11 cellular contexts compared by ENCODE assay signal in genomic region chr6:11233936-11234573, GRCh38. TPM values are rescaled to one million over a fixed set of nuclear protein-coding genes. Genes with fewer than 3 reads are reported as not detected.
DNase-seq lines count a peak whose midpoint lies in the region; FAIRE-seq and TF ChIP-seq lines count a peak whose summit lies in the region.
"Had no signal": no experiment of that assay in that cellular context is flagged by ENCODE, and none has a peak within 500 bp of the region (broad histone marks: within the 10 kb centered on the region; RNA-seq: fewer than 3 reads in every experiment).

No MANE protein-coding gene starts in this region.

- no peak for TF ChIP-seq POLR2A in ovary (IDR thresholded peaks at IDR 0.05)

- TF ChIP-seq EP300 in ovary (IDR thresholded peaks at IDR 0.05): no peak

- no peak overlapping the region for H2AFZ ChIP-seq in astrocyte (ENCODE audit: low read depth, low read length)

- no peaks in the 10 kb centered on the region for H3K36me3 ChIP-seq in BLaER1
- H3K36me3 ChIP-seq in astrocyte (ENCODE audit: insufficient read depth, low read length): no peaks in the 10 kb centered on the region
- no peaks in the 10 kb centered on the region for H3K36me3 ChIP-seq in ovary

- no peaks in the 10 kb centered on the region for H3K27me3 ChIP-seq in BLaER1
- H3K27me3 ChIP-seq in astrocyte (ENCODE audit: insufficient read depth, low read length): no peaks in the 10 kb centered on the region
- H3K27me3 ChIP-seq in ovary: no peaks in the 10 kb centered on the region

- H3K4me3 ChIP-seq in BLaER1: no peak overlapping the region
- H3K4me3 ChIP-seq in astrocyte (ENCODE audit: insufficient read depth, low read depth, low read length): no peak overlapping the region
- H3K4me3 ChIP-seq in ovary: no peak overlapping the region

- H3K27me3 Mint-ChIP-seq in IgD-negative memory B cell (no peaks in the 10 kb centered on the region), astrocyte (ENCODE audit: low read depth, unreplicated experiment) (no peaks in the 10 kb centered on the region), nephron progenitor cell (ENCODE audit: low read depth, poor library complexity) (no peaks in the 10 kb centered on the region)

- H3K27ac ChIP-seq in BLaER1 (no peak overlapping the region), astrocyte (ENCODE audit: low read depth, low read length) (no peak overlapping the region), ovary (no peak overlapping the region)

- H3K4me3 Mint-ChIP-seq in IgD-negative memory B cell: peak overlapping the region in 3 of 4 donors; percentile 12 to 90 (median 49)
- H3K4me3 Mint-ChIP-seq in astrocyte (ENCODE audit: unreplicated experiment): no peak overlapping the region
- peak overlapping the region; percentile 20 for H3K4me3 Mint-ChIP-seq in nephron progenitor cell

- FAIRE-seq in astrocyte (lab: Jason Lieb, UNC): no peak

- H3K9ac ChIP-seq in BLaER1: no peak overlapping the region
- no peak overlapping the region for H3K9ac ChIP-seq in astrocyte (ENCODE audit: low read length)

- H3K9me3 Mint-ChIP-seq in IgD-negative memory B cell (no peaks in the 10 kb centered on the region), astrocyte (ENCODE audit: unreplicated experiment) (no peaks in the 10 kb centered on the region), nephron progenitor cell (peaks cover 4% of the 10 kb centered on the region)

- H3K4me1 Mint-ChIP-seq in IgD-negative memory B cell (peaks cover 33 to 45% (median 40%) of the 10 kb centered on the region in 3 donors), astrocyte (ENCODE audit: low read depth, unreplicated experiment) (peaks cover 35% of the 10 kb centered on the region), nephron progenitor cell (peaks cover 75% of the 10 kb centered on the region)

- H3K36me3 Mint-ChIP-seq in IgD-negative memory B cell (peaks cover 6% of the 10 kb centered on the region), astrocyte (ENCODE audit: low read depth, unreplicated experiment) (no peaks in the 10 kb centered on the region), nephron progenitor cell (ENCODE audit: low read depth) (no peaks in the 10 kb centered on the region)

- TF ChIP-seq CTCF in astrocyte (IDR thresholded peaks at IDR 0.05; ENCODE audit: insufficient read depth, low read depth, low read length) (no peak), nephron progenitor cell (IDR thresholded peaks at IDR 0.05) (no peak), ovary (IDR thresholded peaks at IDR 0.05) (no peak)

- no peaks in the 10 kb centered on the region for H4K20me1 ChIP-seq in BLaER1
- H4K20me1 ChIP-seq in astrocyte (ENCODE audit: insufficient read depth, low read length): peaks cover 22% of the 10 kb centered on the region

- peaks cover 17% of the 10 kb centered on the region for H3K4me1 ChIP-seq in BLaER1
- peaks cover 20% of the 10 kb centered on the region for H3K4me1 ChIP-seq in astrocyte (ENCODE audit: insufficient read depth, low read length)
- H3K4me1 ChIP-seq in ovary (ENCODE audit: insufficient read depth): peaks cover 4% of the 10 kb centered on the region

- 94 to 97% (median 95%) methylated on average over 5 of the region's 5 CpGs for WGBS in ovary, 3 donors

- H3K79me2 ChIP-seq in astrocyte (ENCODE audit: insufficient read depth, low read length): peaks cover 33% of the 10 kb centered on the region

- H3K27ac Mint-ChIP-seq in IgD-negative memory B cell (peak overlapping the region; percentile 88 to 98 (median 95)), astrocyte (ENCODE audit: unreplicated experiment) (peak overlapping the region; percentile 99), nephron progenitor cell (peak overlapping the region; percentile 68)

- DNase-seq in astrocyte (ENCODE audit: low read depth) (no peak), nephron progenitor cell (no peak), ovary (no peak), DMS153 treated with DMSO at 0.1 percent for 48 hours (lab: John Stamatoyannopoulos, UW; ENCODE audit: unreplicated experiment) (no peak), head of caudate nucleus (no peak), SIG-M5 (lab: John Stamatoyannopoulos, UW) (no peak)
- DNase-seq: activated CD4-positive, alpha-beta T cell treated with anti-CD3 and anti-CD28 coated beads, Interleukin-2, amount 50 U/mL, for 4 hours; cerebellar nuclear complex; NCI-H2029 had no signal

- H3K4me2 ChIP-seq in BLaER1 (peak overlapping the region; percentile 83; the same call in 1 of the 2 replicates), astrocyte (ENCODE audit: low read length) (peak overlapping the region; percentile 93)

- intact Hi-C loops in ovary (cut with DNase I) (no loop called here), head of caudate nucleus (cut with DNase I) (no loop called here)

- no peaks in the 10 kb centered on the region for H3K9me3 ChIP-seq in BLaER1
- no peaks in the 10 kb centered on the region for H3K9me3 ChIP-seq in astrocyte (ENCODE audit: insufficient read depth, low read depth, low read length)
- no peaks in the 10 kb centered on the region for H3K9me3 ChIP-seq in ovary

RNA-seq across cellular contexts. Expression of gene NEDD9, which starts 1.6 kb away (rescaled TPM):
- polyA plus RNA-seq in IgD-negative memory B cell (32.4 TPM), ovary (10 to 100 TPM in 1 of 2 donors, 1 to 10 TPM in 1; 8.7 to 13.7 TPM)
- total RNA-seq in astrocyte (37.3 and 39.6 TPM in 2 replicates), ovary (10 to 100 TPM in 5 of 7 donors, 1 to 10 TPM in 2; 5.0 to 49.4 (median 17.4) TPM)
